1 cellular context compared by ENCODE assay signal in genomic region chr16:28096974-28097373, GRCh38.
TF ChIP-seq lines count a peak whose summit lies in the region.

No MANE protein-coding gene starts in this region.

TF ChIP-seq in H1, 55 proteins besides CTCF, POLR2A, EP300 and RAD21 (continued from another document):
- TF ChIP-seq ZNF274 (IDR thresholded peaks at IDR 0.05; ENCODE audit: borderline replicate concordance, extremely low read depth, low read length) (no peak), JUN (IDR thresholded peaks at IDR 0.05; ENCODE audit: low read depth, low read length) (no peak), SIN3A (conservative IDR thresholded peaks at IDR 0.05 in 1 of 2, IDR thresholded peaks at IDR 0.05 in 1 of 2; ENCODE audit: low read depth in 1 of 2, low read length in 2 of 2) (no peak), TAF1 (IDR thresholded peaks at IDR 0.05; ENCODE audit: low read depth, low read length) (no peak), MAX (IDR thresholded peaks at IDR 0.05) (no peak), MAFK (IDR thresholded peaks at IDR 0.05; ENCODE audit: low read depth, low read length) (no peak), SP1 (IDR thresholded peaks at IDR 0.05; ENCODE audit: low read depth, low read length) (no peak)
